32 cellular contexts compared by ENCODE assay signal in the genomic region with DNA sequence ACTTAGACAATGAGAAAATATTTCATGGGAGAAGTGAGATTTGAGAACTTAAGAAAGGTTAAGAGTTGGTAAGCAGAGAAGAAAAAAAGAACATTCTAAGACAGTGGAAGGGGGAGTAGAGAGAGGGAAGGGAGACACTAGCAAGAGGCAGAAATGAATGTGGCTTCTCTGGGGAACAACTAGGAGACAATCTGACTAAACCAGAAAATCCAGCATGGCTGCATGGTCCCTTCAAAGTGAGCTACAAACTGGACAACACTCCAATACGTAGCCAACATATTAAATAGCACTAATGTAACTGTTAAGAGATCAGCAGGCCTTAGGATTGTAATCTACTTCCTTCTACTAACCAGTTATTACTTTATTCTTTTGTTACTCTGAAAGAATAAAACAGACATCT.
"Had no signal": no experiment of that assay in that cellular context is flagged by ENCODE, and none has a peak within 500 bp of the region (broad histone marks: within the 10 kb centered on the region; RNA-seq: fewer than 3 reads in every experiment).

No MANE protein-coding gene starts in this region.

- H3K27me3 ChIP-seq: colonic mucosa, gastroesophageal sphincter, neutrophil, ovary, upper lobe of right lung had no signal

- H3K4me1 ChIP-seq: colonic mucosa, gastroesophageal sphincter, prostate gland, upper lobe of right lung had no signal

- H3K36me3 ChIP-seq: colonic mucosa, neutrophil, ovary, prostate gland, upper lobe of right lung had no signal

- DNase-seq: activated CD4-positive, alpha-beta T cell treated with anti-CD3 and anti-CD28 coated beads, Interleukin-2, amount 10 ng/mL, durations not matched to agents 7 days and 5 days; activated CD4-positive, CD25-positive, alpha-beta regulatory T cell treated with anti-CD3 and anti-CD28 coated beads, Interleukin-2, amount 50 U/mL, for 72 hours; activated gamma-delta T cell; activated naive CD4-positive, alpha-beta T cell treated with anti-CD3 and anti-CD28 coated beads, Interleukin-2, amount 50 U/mL, for 16 hours; activated naive CD8-positive, alpha-beta T cell treated with anti-CD3 and anti-CD28 coated beads, Interleukin-2, amount 50 U/mL, for 24 hours; activated T-cell treated with anti-CD3 and anti-CD28 coated beads, Interleukin-2, amount 50 U/mL, for 1 hour; amygdala; colonic mucosa; effector CD8-positive, alpha-beta T cell; erythroblast; hippocampal formation; left cardiac atrium; left ventricle myocardium superior; mucosa of descending colon; ovary; retina; stimulated activated CD4-positive, alpha-beta T cell treated with anti-CD3 and anti-CD28 coated beads, Interleukin-12 subunit alpha, Interleukin-12 subunit beta, amount 100 ng/mL, for 4 hours; stimulated activated CD4-positive, alpha-beta T cell treated with anti-CD3 and anti-CD28 coated beads, Interleukin-4, amount 100 ng/mL, for 1 hour; stimulated activated naive CD8-positive, alpha-beta T cell treated with anti-CD3 and anti-CD28 coated beads, Interleukin-15, amount 100 ng/mL, for 72 hours; substantia nigra; SW 1271; T1000; upper lobe of right lung had no signal

- H3K4me3 ChIP-seq: colonic mucosa, gastroesophageal sphincter, mucosa of descending colon, ovary, prostate gland, skin epidermis, upper lobe of right lung had no signal

- H3K9me3 ChIP-seq: colonic mucosa, gastroesophageal sphincter, mucosa of descending colon, neutrophil, ovary, prostate gland, upper lobe of right lung had no signal

- H3K27me3 Mint-ChIP-seq: activated CD4-positive, alpha-beta T cell treated with anti-CD3 and anti-CD28 coated beads, Interleukin-2, amount 10 ng/mL, durations not matched to agents 7 days and 5 days; activated naive CD8-positive, alpha-beta T cell treated with anti-CD3 and anti-CD28 coated beads, Interleukin-2, amount 50 U/mL, for 24 hours; natural killer cell treated with Interleukin-12 subunit alpha and Interleukin-12 subunit beta and Interleukin-15 and Interleukin-18, amount 100 ng/mL, for 72 hours; stimulated activated naive CD8-positive, alpha-beta T cell treated with anti-CD3 and anti-CD28 coated beads, Interleukin-15, amount 100 ng/mL, for 72 hours had no signal

- H3K27ac Mint-ChIP-seq: activated CD4-positive, alpha-beta T cell treated with anti-CD3 and anti-CD28 coated beads, Interleukin-2, amount 10 ng/mL, durations not matched to agents 7 days and 5 days; activated naive CD8-positive, alpha-beta T cell treated with anti-CD3 and anti-CD28 coated beads, Interleukin-2, amount 50 U/mL, for 24 hours; stimulated activated naive CD8-positive, alpha-beta T cell treated with anti-CD3 and anti-CD28 coated beads, Interleukin-15, amount 100 ng/mL, for 72 hours; T-helper 1 cell treated with Interleukin-12 subunit alpha and Interleukin-12 subunit beta and Interleukin-4 antibody, amounts not matched to agents 30 μg/mL and 1 μg/mL, for 36 hours had no signal

- H3K4me3 Mint-ChIP-seq: activated CD4-positive, alpha-beta T cell treated with anti-CD3 and anti-CD28 coated beads, Interleukin-2, amount 10 ng/mL, durations not matched to agents 7 days and 5 days; activated naive CD8-positive, alpha-beta T cell treated with anti-CD3 and anti-CD28 coated beads, Interleukin-2, amount 50 U/mL, for 24 hours; natural killer cell treated with Interleukin-12 subunit alpha and Interleukin-12 subunit beta and Interleukin-15 and Interleukin-18, amount 100 ng/mL, for 72 hours; stimulated activated naive CD8-positive, alpha-beta T cell treated with anti-CD3 and anti-CD28 coated beads, Interleukin-15, amount 100 ng/mL, for 72 hours; T-helper 1 cell treated with Interleukin-12 subunit alpha and Interleukin-12 subunit beta and Interleukin-4 antibody, amounts not matched to agents 30 μg/mL and 1 μg/mL, for 36 hours had no signal

- ATAC-seq: activated naive CD8-positive, alpha-beta T cell treated with anti-CD3 and anti-CD28 coated beads, Interleukin-2, amount 50 U/mL, for 24 hours; gastroesophageal sphincter; left cardiac atrium; left ventricle myocardium superior; mucosa of descending colon; natural killer cell treated with Interleukin-12 subunit alpha and Interleukin-12 subunit beta and Interleukin-15 and Interleukin-18, amount 100 ng/mL, for 72 hours; sciatic nerve; stimulated activated naive CD8-positive, alpha-beta T cell treated with anti-CD3 and anti-CD28 coated beads, Interleukin-15, amount 100 ng/mL, for 72 hours; upper lobe of right lung had no signal

- H3K9me3 Mint-ChIP-seq: activated CD4-positive, alpha-beta T cell treated with anti-CD3 and anti-CD28 coated beads, Interleukin-2, amount 10 ng/mL, durations not matched to agents 7 days and 5 days; activated naive CD8-positive, alpha-beta T cell treated with anti-CD3 and anti-CD28 coated beads, Interleukin-2, amount 50 U/mL, for 24 hours; natural killer cell treated with Interleukin-12 subunit alpha and Interleukin-12 subunit beta and Interleukin-15 and Interleukin-18, amount 100 ng/mL, for 72 hours; stimulated activated naive CD8-positive, alpha-beta T cell treated with anti-CD3 and anti-CD28 coated beads, Interleukin-15, amount 100 ng/mL, for 72 hours; T-helper 1 cell treated with Interleukin-12 subunit alpha and Interleukin-12 subunit beta and Interleukin-4 antibody, amounts not matched to agents 30 μg/mL and 1 μg/mL, for 36 hours had no signal

- H3K36me3 Mint-ChIP-seq: natural killer cell treated with Interleukin-12 subunit alpha and Interleukin-12 subunit beta and Interleukin-15 and Interleukin-18, amount 100 ng/mL, for 72 hours had no signal

- FAIRE-seq: endometrium, keratinocyte had no signal

- H3K27ac ChIP-seq: colonic mucosa, gastroesophageal sphincter, neutrophil, ovary, prostate gland, skin epidermis, upper lobe of right lung had no signal
